13 cellular contexts compared by ENCODE assay signal in the genomic region with DNA sequence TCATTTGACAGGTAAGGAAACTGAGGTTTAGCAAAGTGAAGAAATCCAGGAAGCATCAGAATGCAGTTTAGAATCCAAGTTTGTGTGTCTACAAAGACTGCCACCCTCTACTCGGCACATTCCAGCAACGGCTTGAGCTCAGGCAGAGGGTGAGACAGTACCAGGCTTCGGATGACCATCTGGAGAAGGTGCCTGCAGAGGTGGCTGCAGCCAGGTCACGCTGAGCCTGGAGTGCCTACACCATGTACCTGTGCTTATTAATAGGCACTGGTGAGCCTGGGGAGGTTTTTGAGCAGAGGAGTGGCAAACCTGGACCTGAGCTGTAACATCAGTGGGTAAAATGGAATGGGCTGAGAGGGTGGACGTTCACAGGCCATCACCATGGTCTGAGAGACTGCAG. TPM values are rescaled to one million over a fixed set of nuclear protein-coding genes. Genes with fewer than 3 reads are reported as not detected.
"Had no signal": no experiment of that assay in that cellular context is flagged by ENCODE, and none has a peak within 500 bp of the region (broad histone marks: within the 10 kb centered on the region; RNA-seq: fewer than 3 reads in every experiment).

No MANE protein-coding gene starts in this region.

- H3K36me3 ChIP-seq: thyroid gland had no signal

- DNase-seq: activated CD4-positive, alpha-beta memory T cell treated with anti-CD3 and anti-CD28 coated beads for 36 hours; activated CD8-positive, alpha-beta memory T cell treated with anti-CD3 and anti-CD28 coated beads, Interleukin-2, amount 50 U/mL, for 4 hours; activated naive CD4-positive, alpha-beta T cell treated with anti-CD3 and anti-CD28 coated beads for 36 hours; mesendoderm; stimulated activated CD4-positive, alpha-beta T cell treated with anti-CD3 and anti-CD28 coated beads, Interleukin-12 subunit alpha, Interleukin-12 subunit beta, amount 100 ng/mL, for 4 hours; stimulated activated CD4-positive, alpha-beta T cell treated with anti-CD3 and anti-CD28 coated beads, Interleukin-2, amount 100 ng/mL, for 48 hours; stimulated activated naive CD8-positive, alpha-beta T cell treated with anti-CD3 and anti-CD28 coated beads, Interleukin-15, Interleukin-2, amounts not matched to agents 100 U/mL and 50 U/mL, for 24 hours; T-cell; thyroid gland had no signal

- ATAC-seq: left lobe of liver; stimulated activated naive CD8-positive, alpha-beta T cell treated with anti-CD3 and anti-CD28 coated beads, Interleukin-15, Interleukin-2, amounts not matched to agents 100 U/mL and 50 U/mL, for 24 hours; T-cell had no signal

- H3K9me3 ChIP-seq: thyroid gland had no signal

- H3K4me3 Mint-ChIP-seq: activated CD4-positive, alpha-beta memory T cell treated with anti-CD3 and anti-CD28 coated beads for 36 hours; activated naive CD4-positive, alpha-beta T cell treated with anti-CD3 and anti-CD28 coated beads for 36 hours; T-cell had no signal

- H3K27ac Mint-ChIP-seq: activated CD4-positive, alpha-beta memory T cell treated with anti-CD3 and anti-CD28 coated beads for 36 hours; activated naive CD4-positive, alpha-beta T cell treated with anti-CD3 and anti-CD28 coated beads for 36 hours; T-cell had no signal

- H3K27ac ChIP-seq: SK-N-MC, thyroid gland, VCaP had no signal

- H3K36me3 Mint-ChIP-seq: activated CD4-positive, alpha-beta memory T cell treated with anti-CD3 and anti-CD28 coated beads for 36 hours; T-cell had no signal

- H3K27me3 ChIP-seq: thyroid gland had no signal

- H3K9me3 Mint-ChIP-seq: activated CD4-positive, alpha-beta memory T cell treated with anti-CD3 and anti-CD28 coated beads for 36 hours; activated naive CD4-positive, alpha-beta T cell treated with anti-CD3 and anti-CD28 coated beads for 36 hours; T-cell had no signal

- H3K4me3 ChIP-seq: SK-N-MC, thyroid gland had no signal

RNA-seq across cellular contexts. Expression of a gene that starts 4.7 kb away (rescaled TPM):
- total RNA-seq: activated naive CD4-positive, alpha-beta T cell treated with anti-CD3 and anti-CD28 coated beads for 36 hours; fibroblast of villous mesenchyme had no signal

RNA-seq across cellular contexts. Expression of a gene that starts 47.2 kb away (rescaled TPM):
- total RNA-seq: activated CD4-positive, alpha-beta memory T cell treated with anti-CD3 and anti-CD28 coated beads for 36 hours; fibroblast of villous mesenchyme had no signal

RNA-seq across cellular contexts. Expression of a gene that starts 57.4 kb away (rescaled TPM):
- total RNA-seq: fibroblast of villous mesenchyme had no signal
